In genomic region chr1:150486966-150487762, GRCh38 we compare ENCODE assay signal across 8 cellular contexts. TPM values are rescaled to one million over a fixed set of nuclear protein-coding genes. Genes with fewer than 3 reads are reported as not detected.
DNase-seq lines count a peak whose midpoint lies in the region; ATAC-seq, FAIRE-seq and TF ChIP-seq lines count a peak whose summit lies in the region.

Gene TARS2, plus strand, starts transcription at chr1:150487419. Its CDS starts 32 bp downstream, at chr1:150487451.

- ATAC-seq in HG02840 (IDR thresholded peaks at IDR 0.05; ENCODE audit: low FRiP score, unreplicated experiment) (peak; percentile 97), T-cell (replicated peaks in 1 of 4) (peak; percentile 100), left cardiac atrium (peak; percentile 100), upper lobe of right lung (peak; percentile 100)

- FAIRE-seq in GM12892 (lab: Jason Lieb, UNC): peak; percentile 90

- CTCF ChIA-PET in T-cell (lab: Charles Lee): interaction anchor here in 1 of 2 donors (1.1 kb wide), 1 partner anchor 210 kb away, joined by 3 read pairs; the partner anchor contains the start of gene GOLPH3L

- H3K27ac ChIP-seq in upper lobe of right lung: peak within 1 kb of the TSS; percentile 86

- intact Hi-C loops in left cardiac atrium (cut with DNase I) (loop anchor here in 1 of 2 donors (2.0 kb wide), 1 partner anchor 14 kb away; no protein-coding TSS in a partner anchor), posterior vena cava (cut with DNase I) (loop anchor here (5.0 to 10.0 kb wide), 2 partner anchors 48 to 930 kb away; no protein-coding TSS in a partner anchor), upper lobe of right lung (cut with DNase I) (no loop called here)

- peak within 1 kb of the TSS; percentile 98 to 100 (median 99) for H3K4me3 Mint-ChIP-seq in T-cell

- H3K9me3 Mint-ChIP-seq in T-cell: no peaks in the 10 kb centered on the region

- no peaks in the 10 kb centered on the region for H3K27me3 Mint-ChIP-seq in T-cell

- POLR2A ChIA-PET in T-cell (lab: Charles Lee): interaction anchor here (0.6 to 1.0 kb wide), 4 partner anchors 28 to 446 kb away, joined by 3 to 4 read pairs (median 4); partner anchors contain the start of gene FALEC (in 1 of the 2)

- TF ChIP-seq CTCF in upper lobe of right lung (IDR thresholded peaks at IDR 0.05): peak; percentile 31

- H3K27me3 ChIP-seq in upper lobe of right lung: no peaks in the 10 kb centered on the region

- DNase-seq in GM12892 (ENCODE audit: insufficient read length) (peak; percentile 79), NCI-H1436 treated with DMSO at 0.1 percent for 48 hours (lab: John Stamatoyannopoulos, UW) (peak; percentile 93), T-cell (peak; percentile 83 to 97 (median 93)), amniotic epithelial cell (ENCODE audit: low read depth) (peak; percentile 98), left cardiac atrium (peak; percentile 93), posterior vena cava (ENCODE audit: low spot score) (peak; percentile 96), upper lobe of right lung (peak; percentile 90)

- H3K9me3 ChIP-seq in upper lobe of right lung: no peaks in the 10 kb centered on the region

- TF ChIP-seq POLR2A in GM12892 (IDR thresholded peaks at IDR 0.05; ENCODE audit: low read depth, low read length): peak; percentile 96

- peak within 1 kb of the TSS; percentile 96 for H3K4me3 ChIP-seq in upper lobe of right lung

- peaks cover 8% of the 10 kb centered on the region for H3K4me1 ChIP-seq in upper lobe of right lung

- H3K36me3 ChIP-seq in upper lobe of right lung: peaks cover 20% of the 10 kb centered on the region

- peaks cover 18 to 26% (median 23%) of the 10 kb centered on the region in 3 donors for H3K4me1 Mint-ChIP-seq in T-cell

- peaks cover 24% of the 10 kb centered on the region for H3K36me3 Mint-ChIP-seq in T-cell

- H3K27ac Mint-ChIP-seq in T-cell: peak within 1 kb of the TSS; percentile 99

RNA-seq across cellular contexts. Expression of gene TARS2, which starts in this region (rescaled TPM):
- 35.2 TPM for polyA plus RNA-seq in GM12892 (2012; ENCODE audit: missing spikeins)
- total RNA-seq in T-cell (10 to 100 TPM; 24.1 to 35.9 (median 30.2) TPM), left cardiac atrium (10 to 100 TPM; 16.3 to 18.5 TPM), posterior vena cava (10 to 100 TPM; 10.7 to 16.0 TPM), upper lobe of right lung (18.5 TPM)

Comparison
In these comparisons a context has a peak if more than half of its experiments do, and no peak if none do; other contexts are left out.
1. Peak in every context shown above with its lines: DNase-seq, ATAC-seq, H3K4me3 ChIP-seq and H3K27ac ChIP-seq.